19 cellular contexts compared by ENCODE assay signal in genomic region chr5:144122641-144123040, GRCh38. TPM values are rescaled to one million over a fixed set of nuclear protein-coding genes. Genes with fewer than 3 reads are reported as not detected.
DNase-seq lines count a peak whose midpoint lies in the region; ATAC-seq and TF ChIP-seq lines count a peak whose summit lies in the region.
"Had no signal": no experiment of that assay in that cellular context is flagged by ENCODE, and none has a peak within 500 bp of the region (broad histone marks: within the 10 kb centered on the region; RNA-seq: fewer than 3 reads in every experiment).

No MANE protein-coding gene starts in this region.

- no peaks in the 10 kb centered on the region for H3K79me2 ChIP-seq in GM23248 (ENCODE audit: insufficient read depth)

- H3K27me3 ChIP-seq in GM23248 (replicated peaks; ENCODE audit: insufficient read depth) (no peaks in the 10 kb centered on the region), endodermal cell (ENCODE audit: control insufficient read depth, insufficient read depth, low read length, poor library complexity, severe bottlenecking) (no peaks in the 10 kb centered on the region)
- H3K27me3 ChIP-seq: BE2C had no signal

- H4K20me1 ChIP-seq in GM23248 (ENCODE audit: insufficient read depth) = no peaks in the 10 kb centered on the region

- H3K27ac Mint-ChIP-seq in endodermal cell = peak overlapping the region; percentile 12
- no peak overlapping the region for H3K27ac Mint-ChIP-seq in osteocyte (ENCODE audit: unreplicated experiment)
- H3K27ac Mint-ChIP-seq: CD4-positive, CD25-positive, alpha-beta regulatory T cell; CD8-positive, alpha-beta memory T cell had no signal

- ATAC-seq in GM18861 (IDR thresholded peaks at IDR 0.05; ENCODE audit: unreplicated experiment) = no peak
- no peak for ATAC-seq in GM21526 (IDR thresholded peaks at IDR 0.05; ENCODE audit: low FRiP score, unreplicated experiment)
- ATAC-seq in GM19324 (IDR thresholded peaks at IDR 0.05; ENCODE audit: low FRiP score, unreplicated experiment) = no peak

- H3K36me3 ChIP-seq in GM23248 (ENCODE audit: low read depth) (no peaks in the 10 kb centered on the region), endodermal cell (ENCODE audit: control insufficient read depth, insufficient read depth, low read length) (no peaks in the 10 kb centered on the region)
- H3K36me3 ChIP-seq: BE2C, HAP-1 had no signal

- no peak overlapping the region for H3K4me2 ChIP-seq in GM23248 (ENCODE audit: unreplicated experiment)

- H3K36me3 Mint-ChIP-seq in endodermal cell (ENCODE audit: low read depth) (no peaks in the 10 kb centered on the region), osteocyte (ENCODE audit: unreplicated experiment) (no peaks in the 10 kb centered on the region)
- H3K36me3 Mint-ChIP-seq: CD4-positive, CD25-positive, alpha-beta regulatory T cell had no signal

- H3K4me1 ChIP-seq in GM23248 (ENCODE audit: insufficient read depth) (peaks cover 39% of the 10 kb centered on the region), endodermal cell (ENCODE audit: control insufficient read depth, insufficient read depth, low read length) (peaks cover 5% of the 10 kb centered on the region)
- H3K4me1 ChIP-seq: BE2C had no signal

- H3K4me1 Mint-ChIP-seq in endodermal cell (peaks cover 19% of the 10 kb centered on the region), osteocyte (ENCODE audit: unreplicated experiment) (peaks cover 5% of the 10 kb centered on the region)
- H3K4me1 Mint-ChIP-seq: CD4-positive, CD25-positive, alpha-beta regulatory T cell; CD8-positive, alpha-beta memory T cell had no signal

- in situ Hi-C loops in GM23248 (cut with MboI) = no loop called here

- H3K27me3 Mint-ChIP-seq in endodermal cell (ENCODE audit: insufficient read depth) (no peaks in the 10 kb centered on the region), osteocyte (ENCODE audit: unreplicated experiment) (no peaks in the 10 kb centered on the region)
- H3K27me3 Mint-ChIP-seq: CD4-positive, CD25-positive, alpha-beta regulatory T cell had no signal

- no peak overlapping the region for H3K4me3 Mint-ChIP-seq in endodermal cell
- no peak overlapping the region for H3K4me3 Mint-ChIP-seq in osteocyte (ENCODE audit: unreplicated experiment)
- H3K4me3 Mint-ChIP-seq: CD4-positive, CD25-positive, alpha-beta regulatory T cell; CD8-positive, alpha-beta memory T cell had no signal

- H3K4me3 ChIP-seq in GM23248 (no peak overlapping the region), endodermal cell (ENCODE audit: low read length) (no peak overlapping the region)
- H3K4me3 ChIP-seq: HAP-1 had no signal

- 0 out of 2 replicates have a peak overlapping the region, but pooled peaks have one; percentile 2 for H2AFZ ChIP-seq in GM23248

- peaks cover 21% of the 10 kb centered on the region for H3F3A ChIP-seq in GM23248 (ENCODE audit: insufficient read depth)

- TF ChIP-seq CTCF in endodermal cell (conservative IDR thresholded peaks at IDR 0.05) (no peak), osteocyte (IDR thresholded peaks at IDR 0.05) (no peak)

- H3K9me3 Mint-ChIP-seq in endodermal cell = no peaks in the 10 kb centered on the region
- peaks cover 11% of the 10 kb centered on the region for H3K9me3 Mint-ChIP-seq in osteocyte (ENCODE audit: unreplicated experiment)
- H3K9me3 Mint-ChIP-seq: CD4-positive, CD25-positive, alpha-beta regulatory T cell; CD8-positive, alpha-beta memory T cell had no signal

- WGBS in GM23248 (ENCODE audit: low coverage in 1 of 2, low lambda C conversion rate in 2 of 2, missing lambda C conversion rate in 2 of 2), 2 experiments = 97 to 99% methylated on average over 3 of the region's 3 CpGs
- WGBS in endodermal cell (ENCODE audit: insufficient coverage in 1 of 2, insufficient read length in 1 of 2), 2 experiments = 84 to 92% methylated on average over 3 of the region's 3 CpGs

- H3K9me3 ChIP-seq in GM23248 (ENCODE audit: low read depth) (no peaks in the 10 kb centered on the region), endodermal cell (ENCODE audit: control insufficient read depth, low read length) (no peaks in the 10 kb centered on the region)
- H3K9me3 ChIP-seq: BE2C, HAP-1 had no signal

- H3K9ac ChIP-seq in GM23248 (no peak overlapping the region), endodermal cell (ENCODE audit: extremely low read depth, low read length, poor library complexity, severe bottlenecking) (no peak overlapping the region)

- no peak for DNase-seq in GM23248
- DNase-seq in NCI-H524 treated with DMSO at 0.1 percent for 48 hours (lab: John Stamatoyannopoulos, UW) = peak; percentile 28
- no peak for DNase-seq in endodermal cell
- no peak for DNase-seq in osteocyte (ENCODE audit: extremely low spot score, unreplicated experiment)
- DNase-seq: ACHN; BE2C; C1 segment of cervical spinal cord; CD4-positive, CD25-positive, alpha-beta regulatory T cell; CD8-positive, alpha-beta memory T cell; COR-L47; DMS153; DMS79; GDM1; KG1 had no signal

- no peak overlapping the region for H3K27ac ChIP-seq in GM23248
- no peak overlapping the region for H3K27ac ChIP-seq in endodermal cell (ENCODE audit: low read depth, low read length)

- H3K9me2 ChIP-seq in GM23248 (ENCODE audit: insufficient read depth) = no peaks in the 10 kb centered on the region

RNA-seq across cellular contexts. Expression of gene YIPF5, which starts 47.8 kb away (rescaled TPM):
- total RNA-seq in GM23248 (2014; rRNA removed; shearing (Covaris generic)) = 174 and 201 TPM in 2 replicates
- polyA plus RNA-seq in GM23248 (2016; fragmentation: Nextera tagmentation; extraction: Ambion mirVana) = 235 and 236 TPM in 2 replicates
- total RNA-seq in endodermal cell (10 to 100 TPM; 46.8 to 54.0 TPM), osteocyte (79.2 and 84.6 TPM in 2 replicates)
- polyA plus RNA-seq in endodermal cell (2013, experiment 1 of 2) = 47.8 TPM
- polyA plus RNA-seq in endodermal cell (2013, experiment 2 of 2) = 42.1 TPM

RNA-seq across cellular contexts. Expression of gene KCTD16, which starts 48.0 kb away (rescaled TPM):
- total RNA-seq in GM23248 (2014; rRNA removed; shearing (Covaris generic)) = 0.65 and 1.0 TPM in 2 replicates
- polyA plus RNA-seq in GM23248 (2016; fragmentation: Nextera tagmentation; extraction: Ambion mirVana) = 0.25 and 0.34 TPM in 2 replicates
- total RNA-seq in endodermal cell (under 1 TPM; 0.29 to 0.44 TPM), osteocyte (0.37 and 0.51 TPM in 2 replicates)
- 1.1 TPM for polyA plus RNA-seq in endodermal cell (2013, experiment 1 of 2)
- polyA plus RNA-seq in endodermal cell (2013, experiment 2 of 2) = 0.83 TPM
- total RNA-seq: CD4-positive, CD25-positive, alpha-beta regulatory T cell; HT-29 had no signal
